In the genomic region with DNA sequence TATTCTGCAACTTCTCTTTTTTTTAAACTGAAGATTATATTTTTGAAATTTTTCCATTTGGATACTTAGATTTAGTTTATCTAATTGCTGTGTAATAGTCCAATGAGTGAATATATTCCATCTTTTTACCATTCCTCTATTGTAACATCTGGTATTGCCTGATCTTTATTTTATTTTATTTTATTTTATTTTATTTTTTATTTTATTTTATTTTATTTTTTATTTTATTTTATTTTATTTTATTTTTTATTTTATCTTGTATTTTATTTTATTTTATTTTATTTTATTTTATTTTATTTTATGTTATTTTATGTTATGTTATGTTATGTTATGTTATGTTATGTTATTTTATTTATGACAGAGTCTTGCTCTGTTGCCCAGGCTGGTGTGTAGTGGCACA, we compare ENCODE assay signal across 6 cellular contexts.
DNase-seq lines count a peak whose midpoint lies in the region; ATAC-seq, FAIRE-seq and TF ChIP-seq lines count a peak whose summit lies in the region.
"Not testable (repeated sequence)": the region's sequence is repeated elsewhere in the genome, so short reads cannot be mapped to it uniquely, and the experiment has no call there.

No MANE protein-coding gene starts in this region.

- not testable (repeated sequence) for H3K27me3 Mint-ChIP-seq in WTC11 (ENCODE audit: low read depth)

- H3K4me3 Mint-ChIP-seq in WTC11: not testable (repeated sequence)

- H3K4me1 Mint-ChIP-seq in WTC11: not testable (repeated sequence)

- not testable (repeated sequence) for H3K4me3 ChIP-seq in kidney (ENCODE audit: low read length in 2 of 2); small intestine (ENCODE audit: low read depth in 1 of 2, low read length in 2 of 2)

- H3K9me3 Mint-ChIP-seq in WTC11: not testable (repeated sequence)

- H3K4me1 ChIP-seq in kidney (ENCODE audit: control insufficient read depth in 1 of 2, insufficient read depth in 1 of 2, low read depth in 1 of 2, low read length in 2 of 2); small intestine (ENCODE audit: control insufficient read depth in 2 of 2, insufficient read depth in 1 of 2, low read depth in 1 of 2, low read length in 1 of 2): not testable (repeated sequence)

- not testable (repeated sequence) for DNase-seq in RCC 7860 (ENCODE audit: low spot score); WTC11 (ENCODE audit: low spot score); kidney; small intestine

- H3K27me3 ChIP-seq in small intestine (ENCODE audit: control insufficient read depth in 2 of 2, insufficient read depth in 2 of 2, low read length in 2 of 2): not testable (repeated sequence)

- not testable (repeated sequence) for TF ChIP-seq CTCF in WTC11 (IDR thresholded peaks at IDR 0.05); kidney (IDR thresholded peaks at IDR 0.05; ENCODE audit: borderline replicate concordance, extremely low read depth, insufficient read depth)

- intact Hi-C loops in kidney (cut with DNase I): not testable (repeated sequence)

- not testable (repeated sequence) for H3K27ac ChIP-seq in kidney (ENCODE audit: low read depth in 2 of 2, low read length in 2 of 2); small intestine (ENCODE audit: low read depth in 1 of 2, low read length in 1 of 2)

- ATAC-seq in WTC11: not testable (repeated sequence)

- FAIRE-seq in A204.1 (lab: Jason Lieb, UNC) (peak; percentile 94), RCC 7860 (lab: Jason Lieb, UNC) (peak; percentile 80), endometrium (lab: Jason Lieb, UNC) (peak; percentile 77), kidney (lab: Jason Lieb, UNC) (peak; percentile 98), small intestine (lab: Jason Lieb, UNC) (peak; percentile 67)

- H3K9me3 ChIP-seq in kidney (ENCODE audit: control insufficient read depth in 1 of 2, low read length in 2 of 2); small intestine (ENCODE audit: control insufficient read depth, low read depth): not testable (repeated sequence)

- H3K36me3 Mint-ChIP-seq in WTC11: not testable (repeated sequence)

- H3K36me3 ChIP-seq in kidney (ENCODE audit: control insufficient read depth in 1 of 2, insufficient read depth in 2 of 2, low read length in 2 of 2); small intestine (ENCODE audit: control insufficient read depth in 2 of 2, insufficient read depth in 2 of 2, low read length in 2 of 2): not testable (repeated sequence)

- H3K27ac Mint-ChIP-seq in WTC11: not testable (repeated sequence)

- CTCF ChIA-PET in WTC11 (lab: Charles Lee): not testable (repeated sequence)

- not testable (repeated sequence) for H3K9ac ChIP-seq in kidney (ENCODE audit: low read length in 2 of 2)

- POLR2A ChIA-PET in WTC11 (lab: Charles Lee): not testable (repeated sequence)

TF ChIP-seq in WTC11, 78 proteins besides CTCF, POLR2A, EP300 and RAD21:
- peak; percentile 98 for TF ChIP-seq HMGA2 (CRISPR knock-in tag; IDR thresholded peaks at IDR 0.05)
